ENCODE assay signal across 12 cellular contexts in the genomic region with DNA sequence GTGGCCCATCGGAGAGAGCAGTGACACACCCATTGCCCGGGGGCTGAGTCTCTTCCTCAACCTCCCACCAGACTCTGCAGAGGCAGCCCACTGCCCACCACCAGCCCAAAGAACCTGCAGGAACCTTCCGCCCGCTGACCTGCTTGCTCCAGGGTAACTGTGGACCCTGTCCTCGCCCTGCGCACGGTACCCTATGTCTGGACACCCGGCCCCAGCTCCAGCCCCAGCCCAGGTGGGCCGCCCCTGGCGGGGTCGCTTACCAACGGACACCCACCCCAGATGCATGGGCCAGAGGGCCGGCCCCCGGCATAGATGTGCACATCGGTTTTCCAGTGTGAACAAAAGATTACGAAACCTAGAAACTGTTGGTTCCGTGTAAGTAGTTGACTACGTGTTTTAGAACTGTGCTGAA.
DNase-seq lines count a peak whose midpoint lies in the region; ATAC-seq and TF ChIP-seq lines count a peak whose summit lies in the region.
"Had no signal": no experiment of that assay in that cellular context is flagged by ENCODE, and none has a peak within 500 bp of the region (broad histone marks: within the 10 kb centered on the region; RNA-seq: fewer than 3 reads in every experiment).

No MANE protein-coding gene starts in this region.

- peak overlapping the region; percentile 74 for H3K27ac ChIP-seq in effector memory CD4-positive, alpha-beta T cell (ENCODE audit: insufficient read depth, low read length, poor library complexity, severe bottlenecking)
- no peak overlapping the region for H3K27ac ChIP-seq in upper lobe of right lung
- no peak overlapping the region for H3K27ac ChIP-seq in WERI-Rb-1
- H3K27ac ChIP-seq: VCaP had no signal

- H3K36me3 ChIP-seq in effector memory CD4-positive, alpha-beta T cell (ENCODE audit: control insufficient read depth, insufficient read depth, low read length): no peaks in the 10 kb centered on the region
- no peaks in the 10 kb centered on the region for H3K36me3 ChIP-seq in upper lobe of right lung
- H3K36me3 ChIP-seq in WERI-Rb-1: no peaks in the 10 kb centered on the region

- H3K4me3 ChIP-seq in effector memory CD4-positive, alpha-beta T cell (ENCODE audit: insufficient read depth, low read depth, low read length, poor library complexity, severe bottlenecking): peak overlapping the region; percentile 36
- H3K4me3 ChIP-seq in upper lobe of right lung: no peak overlapping the region
- H3K4me3 ChIP-seq in WERI-Rb-1 (ENCODE audit: low read depth, low read length): no peak overlapping the region
- H3K4me3 ChIP-seq: lung had no signal

- intact Hi-C loops in upper lobe of right lung (cut with DNase I): no loop called here

- TF ChIP-seq CTCF in upper lobe of right lung (IDR thresholded peaks at IDR 0.05) (no peak), WERI-Rb-1 (IDR thresholded peaks at IDR 0.05; ENCODE audit: low read depth, low read length) (no peak)

- ATAC-seq in upper lobe of right lung: no peak
- no peak for ATAC-seq in HG02763 (IDR thresholded peaks at IDR 0.05; ENCODE audit: unreplicated experiment)

- no peaks in the 10 kb centered on the region for H3K9me3 ChIP-seq in effector memory CD4-positive, alpha-beta T cell (ENCODE audit: control insufficient read depth, low read length)
- no peaks in the 10 kb centered on the region for H3K9me3 ChIP-seq in upper lobe of right lung
- no peaks in the 10 kb centered on the region for H3K9me3 ChIP-seq in WERI-Rb-1 (ENCODE audit: severe bottlenecking)

- peak; percentile 15 for DNase-seq in activated gamma-delta T cell (lab: John Stamatoyannopoulos, UW)
- DNase-seq in activated gamma-delta T cell treated with Interleukin-2 at 50 U/mL for 16 hours: no peak
- DNase-seq in NOMO-1 (lab: John Stamatoyannopoulos, UW; ENCODE audit: unreplicated experiment in 2 of 2): peak; percentile 57 to 79
- DNase-seq in effector memory CD4-positive, alpha-beta T cell: no peak
- peak; percentile 65 for DNase-seq in upper lobe of right lung
- DNase-seq in NCI-H128 (lab: John Stamatoyannopoulos, UW; ENCODE audit: unreplicated experiment): no peak
- no peak for DNase-seq in WERI-Rb-1
- DNase-seq: H9, NCI-H524 treated with DMSO at 0.1 percent for 48 hours had no signal

- H3K27me3 ChIP-seq in effector memory CD4-positive, alpha-beta T cell (replicated peaks; ENCODE audit: control insufficient read depth, insufficient read depth, low read length, poor library complexity, severe bottlenecking): peaks cover 4% of the 10 kb centered on the region
- H3K27me3 ChIP-seq in upper lobe of right lung: no peaks in the 10 kb centered on the region
- peaks cover 88% of the 10 kb centered on the region for H3K27me3 ChIP-seq in WERI-Rb-1 (ENCODE audit: insufficient read depth, low read depth, severe bottlenecking)

- peaks cover 37% of the 10 kb centered on the region for H3K4me1 ChIP-seq in effector memory CD4-positive, alpha-beta T cell (ENCODE audit: control insufficient read depth, insufficient read depth, low read length, poor library complexity, severe bottlenecking)
- peaks cover 3% of the 10 kb centered on the region for H3K4me1 ChIP-seq in upper lobe of right lung

Comparison
In these comparisons a context has a peak if more than half of its experiments do, and no peak if none do; other contexts are left out.
1. DNase-seq: peak in activated gamma-delta T cell (single experiment), NOMO-1 (2 of 2) and upper lobe of right lung (single experiment); none in activated gamma-delta T cell treated with Interleukin-2 at 50 U/mL for 16 hours (single experiment), effector memory CD4-positive, alpha-beta T cell (0 of 3), NCI-H128 (single experiment) and WERI-Rb-1 (single experiment).